In the genomic region with DNA sequence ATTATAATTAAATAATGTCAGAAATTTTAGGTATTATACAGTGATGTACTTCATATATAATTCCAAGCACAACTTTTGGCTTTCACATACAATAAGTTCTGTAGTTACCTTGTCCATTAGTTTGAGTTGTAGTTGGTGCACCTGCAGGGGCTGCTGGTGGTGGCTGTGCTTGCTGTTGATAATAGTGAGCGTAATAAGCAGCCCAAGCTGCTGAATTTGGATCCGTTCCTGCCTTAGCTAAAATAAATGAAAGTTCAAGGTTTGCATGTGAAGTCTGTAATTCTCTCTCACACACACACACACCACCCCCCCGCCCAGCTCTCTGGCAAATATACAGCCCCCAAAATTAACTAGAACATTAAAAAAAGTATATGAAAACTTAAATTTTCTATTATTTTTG, we compare ENCODE assay signal across 1 cellular context.
TF ChIP-seq lines count a peak whose summit lies in the region.

No MANE protein-coding gene starts in this region.

TF ChIP-seq in GM12878, 131 proteins besides CTCF, POLR2A, EP300 and RAD21:
- TF ChIP-seq, protein P1, sequence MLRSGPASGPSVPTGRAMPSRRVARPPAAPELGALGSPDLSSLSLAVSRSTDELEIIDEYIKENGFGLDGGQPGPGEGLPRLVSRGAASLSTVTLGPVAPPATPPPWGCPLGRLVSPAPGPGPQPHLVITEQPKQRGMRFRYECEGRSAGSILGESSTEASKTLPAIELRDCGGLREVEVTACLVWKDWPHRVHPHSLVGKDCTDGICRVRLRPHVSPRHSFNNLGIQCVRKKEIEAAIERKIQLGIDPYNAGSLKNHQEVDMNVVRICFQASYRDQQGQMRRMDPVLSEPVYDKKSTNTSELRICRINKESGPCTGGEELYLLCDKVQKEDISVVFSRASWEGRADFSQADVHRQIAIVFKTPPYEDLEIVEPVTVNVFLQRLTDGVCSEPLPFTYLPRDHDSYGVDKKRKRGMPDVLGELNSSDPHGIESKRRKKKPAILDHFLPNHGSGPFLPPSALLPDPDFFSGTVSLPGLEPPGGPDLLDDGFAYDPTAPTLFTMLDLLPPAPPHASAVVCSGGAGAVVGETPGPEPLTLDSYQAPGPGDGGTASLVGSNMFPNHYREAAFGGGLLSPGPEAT (IDR thresholded peaks at IDR 0.05; ENCODE audit: low read depth): no peak
- TF ChIP-seq WRNIP1 (IDR thresholded peaks at IDR 0.05; ENCODE audit: borderline replicate concordance, low read depth, low read length) (no peak), IKZF2 (IDR thresholded peaks at IDR 0.05) (no peak), PAX5 (IDR thresholded peaks at IDR 0.05; ENCODE audit: borderline replicate concordance, low read depth, low read length) (no peak), NR2C2 (IDR thresholded peaks at IDR 0.05; ENCODE audit: borderline replicate concordance, control insufficient read depth, insufficient read length, low read depth) (no peak), HCFC1 (IDR thresholded peaks at IDR 0.05; ENCODE audit: low read length) (no peak), KAT2A (conservative IDR thresholded peaks at IDR 0.05; ENCODE audit: control insufficient read depth, low read depth, low read length) (no peak)
